In the genomic region with DNA sequence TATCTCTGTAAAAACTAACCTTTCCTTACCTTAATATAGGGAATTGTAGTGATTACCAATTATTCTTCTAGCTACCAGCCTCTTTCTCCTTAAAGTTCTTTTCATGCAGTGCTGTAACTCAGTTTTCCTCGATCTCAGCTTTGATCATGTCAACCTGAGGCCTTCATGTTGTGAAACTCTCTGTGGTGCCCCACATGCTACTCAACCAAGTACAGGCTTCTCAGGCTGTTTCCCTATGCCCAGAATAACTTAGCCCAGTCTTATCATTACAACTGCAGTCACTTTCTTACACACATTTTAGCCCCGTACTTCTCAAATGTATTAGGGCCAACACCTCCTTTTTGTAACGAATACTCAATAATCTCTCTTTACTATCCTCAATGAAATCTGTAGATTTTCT, we compare ENCODE assay signal across 14 cellular contexts.
"Had no signal": no experiment of that assay in that cellular context is flagged by ENCODE, and none has a peak within 500 bp of the region (broad histone marks: within the 10 kb centered on the region; RNA-seq: fewer than 3 reads in every experiment).

No MANE protein-coding gene starts in this region.

- ATAC-seq: natural killer cell had no signal

- H3K36me3 Mint-ChIP-seq: natural killer cell had no signal

- H3K4me3 Mint-ChIP-seq: dendritic cell treated with granulocyte-macrophage colony-stimulating factor and Interleukin-4, amounts not matched to agents 40 ng/mL and 50 ng/mL, for 4 days; natural killer cell had no signal

- DNase-seq: activated CD4-positive, alpha-beta T cell treated with anti-CD3 and anti-CD28 coated beads, Interleukin-2, amount 50 U/mL, for 48 hours; activated CD4-positive, CD25-positive, alpha-beta regulatory T cell treated with anti-CD3 and anti-CD28 coated beads, Interleukin-2, amount 50 U/mL, for 72 hours; activated CD8-positive, alpha-beta memory T cell treated with anti-CD3 and anti-CD28 coated beads, Interleukin-2, amount 50 U/mL, for 4 hours; activated naive CD4-positive, alpha-beta T cell; effector memory CD4-positive, alpha-beta T cell; head of caudate nucleus; kidney glomerular epithelial cell; mesendoderm; natural killer cell; posterior cingulate gyrus; stimulated activated CD4-positive, alpha-beta T cell treated with anti-CD3 and anti-CD28 coated beads, Interleukin-2, amount 100 ng/mL, for 48 hours; stimulated activated naive CD4-positive, alpha-beta T cell; trophoblast cell had no signal

- H3K27me3 Mint-ChIP-seq: dendritic cell treated with granulocyte-macrophage colony-stimulating factor and Interleukin-4, amounts not matched to agents 40 ng/mL and 50 ng/mL, for 4 days had no signal

- H3K4me1 Mint-ChIP-seq: natural killer cell had no signal

- H3K27ac Mint-ChIP-seq: dendritic cell treated with granulocyte-macrophage colony-stimulating factor and Interleukin-4, amounts not matched to agents 40 ng/mL and 50 ng/mL, for 4 days; natural killer cell had no signal

- H3K9me3 Mint-ChIP-seq: dendritic cell treated with granulocyte-macrophage colony-stimulating factor and Interleukin-4, amounts not matched to agents 40 ng/mL and 50 ng/mL, for 4 days; natural killer cell had no signal
